Comparison of ENCODE assay signal across 21 cellular contexts in the genomic region with DNA sequence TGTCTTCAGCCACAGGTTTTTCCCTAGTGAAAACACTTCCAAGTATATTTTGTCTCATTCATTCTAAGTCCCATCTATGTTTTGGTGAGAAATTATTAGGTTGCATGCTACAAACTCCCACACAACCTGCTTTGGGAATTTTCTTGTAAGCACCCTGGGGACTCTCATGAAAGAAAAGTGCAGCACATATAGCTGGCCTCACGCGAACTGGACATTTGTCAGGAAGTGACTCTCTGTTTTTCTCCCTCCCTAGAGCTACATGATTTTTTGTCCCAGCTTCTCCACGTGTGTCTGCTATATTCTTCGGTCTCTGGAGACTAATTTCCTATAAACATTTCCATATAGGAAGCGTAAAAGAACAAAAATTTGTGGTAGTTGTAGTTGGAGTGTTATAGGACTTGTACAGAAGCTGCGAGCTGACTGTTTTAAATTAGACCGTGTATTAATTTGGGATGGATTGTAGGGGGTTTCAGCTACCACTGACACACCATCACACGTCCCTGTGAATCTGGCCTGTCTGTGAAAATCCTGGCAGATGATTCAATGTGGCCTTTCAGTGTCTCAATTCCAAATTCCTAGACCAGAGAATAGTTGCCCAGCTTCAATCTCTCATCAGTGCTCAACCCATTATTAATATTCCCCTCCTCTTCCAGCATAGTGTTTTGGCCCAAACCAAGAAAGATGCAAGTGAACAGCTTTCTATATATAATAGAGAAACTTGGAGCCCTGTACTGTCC. TPM values are rescaled to one million over a fixed set of nuclear protein-coding genes. Genes with fewer than 3 reads are reported as not detected.
DNase-seq lines count a peak whose midpoint lies in the region; ATAC-seq, FAIRE-seq and TF ChIP-seq lines count a peak whose summit lies in the region.
"Had no signal": no experiment of that assay in that cellular context is flagged by ENCODE, and none has a peak within 500 bp of the region (broad histone marks: within the 10 kb centered on the region; RNA-seq: fewer than 3 reads in every experiment).

No MANE protein-coding gene starts in this region.

- no peak for ATAC-seq in IMR-90 (ENCODE audit: low read depth)
- no peak for ATAC-seq in HepG2
- ATAC-seq: mucosa of descending colon; SK-N-SH treated with all-trans-retinoic acid at 6 μM for 48 hours; stimulated activated memory B cell treated with anti-CD40 and anti-IgM and Interleukin-4, amounts not matched to agents 10 μg/mL and 1 μg/mL and 100 μg/mL, for 72 hours had no signal

- no peaks in the 10 kb centered on the region for H3K9me3 Mint-ChIP-seq in endothelial cell (ENCODE audit: unreplicated experiment)
- H3K9me3 Mint-ChIP-seq: activated naive CD8-positive, alpha-beta T cell treated with anti-CD3 and anti-CD28 coated beads, Interleukin-2, amount 10 ng/mL, durations not matched to agents 7 days and 5 days; stimulated activated memory B cell treated with anti-CD40 and anti-IgM and Interleukin-4, amounts not matched to agents 10 μg/mL and 1 μg/mL and 100 μg/mL, for 72 hours had no signal

- no peak for TF ChIP-seq POLR2A in IMR-90 (IDR thresholded peaks at IDR 0.05; ENCODE audit: low read depth, low read length)
- TF ChIP-seq POLR2A in HepG2 (IDR thresholded peaks at IDR 0.05; ENCODE audit: insufficient read depth in 1 of 2, low read depth in 2 of 2, low read length in 2 of 2) = no peak

- no peak overlapping the region for H3K23ac ChIP-seq in IMR-90 (ENCODE audit: low read depth, low read length)

- H3K4me3 ChIP-seq in IMR-90 (ENCODE audit: insufficient read depth, low read depth, low read length) = no peak overlapping the region
- no peak overlapping the region for H3K4me3 ChIP-seq in mesodermal cell (ENCODE audit: extremely low read depth, insufficient read depth, low read length, poor library complexity, severe bottlenecking)
- H3K4me3 ChIP-seq in subcutaneous abdominal adipose tissue (ENCODE audit: low read depth in 1 of 5, low read length in 5 of 5) = no peak overlapping the region
- H3K4me3 ChIP-seq in HepG2 (replicated peaks in 1 of 3; ENCODE audit: insufficient read depth in 1 of 3, low read depth in 2 of 3, low read length in 3 of 3) = no peak overlapping the region
- H3K4me3 ChIP-seq: gastroesophageal sphincter, mucosa of descending colon, Peyer's patch, right lobe of liver, thoracic aorta had no signal

- H2BK20ac ChIP-seq in IMR-90 (ENCODE audit: low read depth, low read length) = no peak overlapping the region

- CTCF ChIA-PET in IMR-90 (lab: Yijun Ruan, JAX) = no interaction called here
- CTCF ChIA-PET in HepG2 (lab: Yijun Ruan, JAX; ENCODE audit: low intra/inter-chr PET ratio, low total read pairs) = no interaction called here

- dilution Hi-C loops in IMR-90 (cut with HindIII; ENCODE audit: low sequenced_read_pairs, unreplicated experiment) = no loop called here

- intact Hi-C loops in IMR-90 (cut with micrococcal nuclease) = no loop called here
- intact Hi-C loops in HepG2 (cut with micrococcal nuclease; ENCODE audit: unreplicated experiment) = no loop called here

- TF ChIP-seq EP300 in HepG2 (IDR thresholded peaks at IDR 0.05; ENCODE audit: low read depth in 2 of 2, low read length in 2 of 2) (no peak), HepG2 (CRISPR knock-in tag; IDR thresholded peaks at IDR 0.05; ENCODE audit: borderline replicate concordance) (no peak)

- H4K8ac ChIP-seq in IMR-90 (ENCODE audit: low read depth in 2 of 2, low read length in 2 of 2) = no peak overlapping the region

- no peak overlapping the region for H4K5ac ChIP-seq in IMR-90 (ENCODE audit: low read depth, low read length)

- H3K27ac ChIP-seq in IMR-90 (ENCODE audit: insufficient read depth, low read length) (no peak overlapping the region), mesodermal cell (ENCODE audit: low read depth, low read length, severe bottlenecking) (peak overlapping the region; percentile 51), subcutaneous abdominal adipose tissue (ENCODE audit: low read depth, low read length) (peak overlapping the region; percentile 24), HepG2 (ENCODE audit: extremely low read length, insufficient read depth, low read length) (no peak overlapping the region)
- H3K27ac ChIP-seq: Peyer's patch, right lobe of liver, thoracic aorta had no signal

- H3K79me1 ChIP-seq in IMR-90 (ENCODE audit: low read depth in 1 of 2, low read length in 2 of 2) = no peaks in the 10 kb centered on the region

- FAIRE-seq in HepG2 (lab: Jason Lieb, UNC) = no peak

- H2AFZ ChIP-seq in IMR-90 (replicated peaks; ENCODE audit: low read length, poor library complexity) (no peak overlapping the region), HepG2 (ENCODE audit: low read length) (no peak overlapping the region)

- peaks cover 1% of the 10 kb centered on the region for H3K27me3 Mint-ChIP-seq in endothelial cell (ENCODE audit: unreplicated experiment)
- H3K27me3 Mint-ChIP-seq: activated naive CD8-positive, alpha-beta T cell treated with anti-CD3 and anti-CD28 coated beads, Interleukin-2, amount 10 ng/mL, durations not matched to agents 7 days and 5 days; stimulated activated memory B cell treated with anti-CD40 and anti-IgM and Interleukin-4, amounts not matched to agents 10 μg/mL and 1 μg/mL and 100 μg/mL, for 72 hours had no signal

- peaks cover 43% of the 10 kb centered on the region for H3K4me1 Mint-ChIP-seq in endothelial cell (ENCODE audit: unreplicated experiment)

- no CpG with 5 or more reads among the region's 8 CpGs for WGBS in IMR-90 (ENCODE audit: extremely low coverage in 2 of 2, insufficient read length in 1 of 2), 2 experiments
- 53 to 60% methylated on average over 2 of the region's 8 CpGs for whole genome bisulfite sequencing in mesodermal cell (ENCODE audit: insufficient coverage in 2 of 2), 2 experiments
- 36% methylated on average over 8 of the region's 8 CpGs for whole genome bisulfite sequencing in HepG2 (ENCODE audit: low lambda C conversion rate)

- no peak overlapping the region for H3K18ac ChIP-seq in IMR-90 (ENCODE audit: low read depth, low read length)

- H3K36me3 ChIP-seq in IMR-90 (ENCODE audit: control insufficient read depth, insufficient read depth, low read length) = no peaks in the 10 kb centered on the region
- H3K36me3 ChIP-seq in mesodermal cell (ENCODE audit: control insufficient read depth, insufficient read depth, low read length) = no peaks in the 10 kb centered on the region
- H3K36me3 ChIP-seq in subcutaneous abdominal adipose tissue (ENCODE audit: control insufficient read depth in 5 of 5, insufficient read depth in 5 of 5, low read length in 5 of 5) = no peaks in the 10 kb centered on the region
- H3K36me3 ChIP-seq in HepG2 (replicated peaks in 1 of 2; ENCODE audit: control insufficient read depth in 1 of 2, insufficient read depth in 2 of 2, low read length in 2 of 2) = no peaks in the 10 kb centered on the region
- H3K36me3 ChIP-seq: gastroesophageal sphincter, Peyer's patch, right lobe of liver, thoracic aorta had no signal

- no peak for TF ChIP-seq RAD21 in IMR-90 (IDR thresholded peaks at IDR 0.05; ENCODE audit: low read length)
- TF ChIP-seq RAD21 in HepG2 (CRISPR knock-in tag; IDR thresholded peaks at IDR 0.05) = no peak

- in situ Hi-C loops in IMR-90 (cut with MboI; ENCODE audit: low sequenced_read_pairs) (no loop called here), HepG2 (cut with HindIII; ENCODE audit: extremely low pct_ligation_motif_present, low pct_unique_long_range_greater_than_20kb) (no loop called here)

- no peak overlapping the region for H2BK5ac ChIP-seq in IMR-90 (ENCODE audit: low read depth, low read length, poor library complexity, severe bottlenecking)

- no peak overlapping the region for H4K91ac ChIP-seq in IMR-90 (ENCODE audit: insufficient read depth, low read depth, low read length)

- no peak overlapping the region for H2AK5ac ChIP-seq in IMR-90 (ENCODE audit: low read depth, low read length)

- no peaks in the 10 kb centered on the region for H3K9me3 ChIP-seq in IMR-90 (ENCODE audit: control insufficient read depth, insufficient read depth, low read length)
- no peaks in the 10 kb centered on the region for H3K9me3 ChIP-seq in mesodermal cell (ENCODE audit: control insufficient read depth, low read length)
- no peaks in the 10 kb centered on the region for H3K9me3 ChIP-seq in subcutaneous abdominal adipose tissue (ENCODE audit: control insufficient read depth in 5 of 5, low read length in 5 of 5)
- H3K9me3 ChIP-seq in HepG2 (ENCODE audit: low read length) = no peaks in the 10 kb centered on the region
- H3K9me3 ChIP-seq: Caco-2, gastroesophageal sphincter, mucosa of descending colon, Peyer's patch, right lobe of liver, thoracic aorta had no signal

- no peak overlapping the region for H2BK15ac ChIP-seq in IMR-90 (ENCODE audit: low read depth, low read length)

- TF ChIP-seq CTCF in IMR-90 (conservative IDR thresholded peaks at IDR 0.05; ENCODE audit: low read depth, low read length) (no peak), endothelial cell (IDR thresholded peaks at IDR 0.05; ENCODE audit: unreplicated experiment) (no peak), HepG2 (CRISPR knock-in tag; IDR thresholded peaks at IDR 0.05) (no peak)

- no peak overlapping the region for H3K14ac ChIP-seq in IMR-90 (replicated peaks; ENCODE audit: low read depth, low read length)

- H3K9ac ChIP-seq in IMR-90 (ENCODE audit: low read depth, low read length) (no peak overlapping the region), subcutaneous abdominal adipose tissue (ENCODE audit: low read length in 5 of 5) (no peak overlapping the region), HepG2 (ENCODE audit: insufficient read depth, low read depth, low read length) (no peak overlapping the region)

- POLR2A ChIA-PET in IMR-90 (lab: Charles Lee; ENCODE audit: unreplicated experiment) (no interaction called here), HepG2 (lab: Yijun Ruan, JAX) (no interaction called here)

- H3K4me3 Mint-ChIP-seq in endothelial cell (ENCODE audit: unreplicated experiment) = no peak overlapping the region
- H3K4me3 Mint-ChIP-seq: activated naive CD8-positive, alpha-beta T cell treated with anti-CD3 and anti-CD28 coated beads, Interleukin-2, amount 10 ng/mL, durations not matched to agents 7 days and 5 days; stimulated activated memory B cell treated with anti-CD40 and anti-IgM and Interleukin-4, amounts not matched to agents 10 μg/mL and 1 μg/mL and 100 μg/mL, for 72 hours had no signal

- BruUV-seq in IMR-90 (replicated peaks; lab: Mats Ljungman, UMichigan) (no TSS peak), HepG2 (replicated peaks; lab: Mats Ljungman, UMichigan) (no TSS peak)

- H3K4me2 ChIP-seq in IMR-90 (ENCODE audit: low read depth, low read length) = no peak overlapping the region
- no peak overlapping the region for H3K4me2 ChIP-seq in HepG2 (ENCODE audit: low read depth, low read length)

- no peaks in the 10 kb centered on the region for H3K36me3 Mint-ChIP-seq in endothelial cell (ENCODE audit: low read depth, unreplicated experiment)
- H3K36me3 Mint-ChIP-seq: stimulated activated memory B cell treated with anti-CD40 and anti-IgM and Interleukin-4, amounts not matched to agents 10 μg/mL and 1 μg/mL and 100 μg/mL, for 72 hours had no signal

- DNase-seq in IMR-90 (peak; percentile 10), endothelial cell (ENCODE audit: low spot score) (no peak), 8988T (no peak), activated T-cell treated with anti-CD3 and anti-CD28 coated beads for 4 hours (no peak), HepG2 (ENCODE audit: low spot score) (no peak)
- DNase-seq: activated CD4-positive, alpha-beta T cell treated with anti-CD3 and anti-CD28 coated beads for 1 hour; activated naive CD8-positive, alpha-beta T cell treated with anti-CD3 and anti-CD28 coated beads, Interleukin-2, amount 10 ng/mL, durations not matched to agents 7 days and 5 days; Caco-2; GOT3; left cardiac atrium; mucosa of descending colon; NCI-H2227 treated with DMSO at 0.1 percent for 48 hours; nucleus accumbens; Peyer's patch; right lobe of liver had no signal

- peaks cover 3% of the 10 kb centered on the region; the same call in 1 of the 2 replicates for H3K9me1 ChIP-seq in IMR-90 (ENCODE audit: insufficient read depth, low read length)

- no peaks in the 10 kb centered on the region for H4K20me1 ChIP-seq in IMR-90 (ENCODE audit: insufficient read depth, low read length)
- no peaks in the 10 kb centered on the region for H4K20me1 ChIP-seq in HepG2 (ENCODE audit: insufficient read depth, low read length)

- no peak overlapping the region for H3K4ac ChIP-seq in IMR-90 (ENCODE audit: low read depth, low read length)

- H3K4me1 ChIP-seq in IMR-90 (ENCODE audit: control insufficient read depth, insufficient read depth, low read length) (peaks cover 2% of the 10 kb centered on the region; the same call in 1 of the 2 replicates), mesodermal cell (ENCODE audit: control insufficient read depth, insufficient read depth, low read length, poor library complexity, severe bottlenecking) (peaks cover 34% of the 10 kb centered on the region), subcutaneous abdominal adipose tissue (ENCODE audit: control insufficient read depth in 5 of 5, insufficient read depth in 5 of 5, low read length in 5 of 5) (peaks cover 0 to 22% (median 6%) of the 10 kb centered on the region in 5 donors), HepG2 (ENCODE audit: insufficient read depth, low read length) (0 out of 2 replicates have a peak, but pooled peaks cover 5% of the 10 kb centered on the region)
- H3K4me1 ChIP-seq: right lobe of liver had no signal

- H2AK9ac ChIP-seq in IMR-90 (replicated peaks; ENCODE audit: low read depth, low read length, poor library complexity) = no peak overlapping the region

- H3K79me2 ChIP-seq in HepG2 (ENCODE audit: insufficient read depth, low read length) = no peaks in the 10 kb centered on the region

- H3K27me3 ChIP-seq in IMR-90 (ENCODE audit: control insufficient read depth, insufficient read depth, low read length) (no peaks in the 10 kb centered on the region), subcutaneous abdominal adipose tissue (ENCODE audit: control insufficient read depth in 5 of 5, insufficient read depth in 4 of 5, low read length in 5 of 5) (no peaks in the 10 kb centered on the region), HepG2 (ENCODE audit: control insufficient read depth in 1 of 2, insufficient read depth in 2 of 2, low read length in 2 of 2) (no peaks in the 10 kb centered on the region)
- H3K27me3 ChIP-seq: gastroesophageal sphincter, Peyer's patch, right lobe of liver had no signal

- no peak overlapping the region for H3K56ac ChIP-seq in IMR-90 (ENCODE audit: extremely low read depth, insufficient read depth, low read length)

- H2BK120ac ChIP-seq in IMR-90 (ENCODE audit: low read depth, low read length) = no peak overlapping the region

- peak overlapping the region; percentile 98 for H3K27ac Mint-ChIP-seq in endothelial cell (ENCODE audit: unreplicated experiment)
- H3K27ac Mint-ChIP-seq: activated naive CD8-positive, alpha-beta T cell treated with anti-CD3 and anti-CD28 coated beads, Interleukin-2, amount 10 ng/mL, durations not matched to agents 7 days and 5 days; stimulated activated memory B cell treated with anti-CD40 and anti-IgM and Interleukin-4, amounts not matched to agents 10 μg/mL and 1 μg/mL and 100 μg/mL, for 72 hours had no signal

RNA-seq across cellular contexts. Expression of gene ARL4A, which starts 40.2 kb away (rescaled TPM):
- total RNA-seq in IMR-90 (2012; rRNA removed) = 22.4 and 48.0 TPM in 2 replicates
- 7.9 and 13.7 TPM in 2 replicates for polyA plus RNA-seq in IMR-90 (2012; rRNA removed)
- 2.2 TPM in 2 replicates for polyA plus RNA-seq in IMR-90 (2012; cell fraction: cytosol; rRNA removed)
- 1.4 and 4.4 TPM in 2 replicates for polyA plus RNA-seq in IMR-90 (2012; cell fraction: nucleus; rRNA removed; ENCODE audit: low replicate concordance)
- total RNA-seq in endothelial cell (ENCODE audit: unreplicated experiment) = 41.2 TPM
- polyA plus RNA-seq in mesodermal cell (2013, experiment 1 of 2) = 33.3 TPM
- polyA plus RNA-seq in mesodermal cell (2013, experiment 2 of 2) = 36.0 TPM
- total RNA-seq in HepG2 (2016; rRNA removed; fragmentation: Illumina TruSeq; extraction: Trizol) = 25.6 and 29.3 TPM in 2 replicates
- total RNA-seq in HepG2 (2016; cell fraction: cytosol; rRNA removed; fragmentation: Illumina TruSeq; extraction: Trizol; ENCODE audit: low read depth) = 17.3 and 19.0 TPM in 2 replicates
- total RNA-seq in HepG2 (2016; cell fraction: insoluble cytoplasmic fraction; rRNA removed; fragmentation: Illumina TruSeq; extraction: Trizol) = 26.6 and 32.4 TPM in 2 replicates
- total RNA-seq in HepG2 (2016; cell fraction: membrane; rRNA removed; fragmentation: Illumina TruSeq; extraction: Trizol) = 26.0 and 30.7 TPM in 2 replicates
- 21.7 and 22.6 TPM in 2 replicates for total RNA-seq in HepG2 (2016; cell fraction: nucleus; rRNA removed; fragmentation: Illumina TruSeq; extraction: Trizol)
- polyA plus RNA-seq in HepG2 (2011; rRNA removed) = 6.1 and 10.8 TPM in 2 replicates
- polyA plus RNA-seq in HepG2 (2011; cell fraction: cytosol; rRNA removed) = 6.0 and 7.0 TPM in 2 replicates
- 5.0 and 6.5 TPM in 2 replicates for polyA plus RNA-seq in HepG2 (2011; cell fraction: nucleus; rRNA removed)
- 12.3 and 18.1 TPM in 2 replicates for polyA plus RNA-seq in HepG2 (2012)
- 14.8 and 18.0 TPM in 2 replicates for polyA plus RNA-seq in HepG2 (2016; cell fraction: cytosol; fragmentation: Illumina TruSeq; extraction: Trizol; ENCODE audit: low read depth)
- polyA plus RNA-seq in HepG2 (2016; cell fraction: insoluble cytoplasmic fraction; fragmentation: Illumina TruSeq; extraction: Trizol; ENCODE audit: low read depth) = 22.2 and 26.1 TPM in 2 replicates
- polyA plus RNA-seq in HepG2 (2016; cell fraction: membrane; fragmentation: Illumina TruSeq; extraction: Trizol; ENCODE audit: low read depth) = 19.9 and 20.0 TPM in 2 replicates
- 17.8 and 20.7 TPM in 2 replicates for polyA plus RNA-seq in HepG2 (2016; cell fraction: nucleus; fragmentation: Illumina TruSeq; extraction: Trizol; ENCODE audit: insufficient read depth, low read depth)
- polyA minus RNA-seq in HepG2 (2011; rRNA and poly(A)+ RNA removed; ENCODE audit: low replicate concordance) = 6.7 and 12.2 TPM in 2 replicates
- 5.7 and 6.4 TPM in 2 replicates for polyA minus RNA-seq in HepG2 (2011; cell fraction: cytosol; rRNA and poly(A)+ RNA removed)
- 30.6 and 38.9 TPM in 2 replicates for polyA minus RNA-seq in HepG2 (2011; cell fraction: nucleus; rRNA and poly(A)+ RNA removed)

Comparison
In these comparisons a context has a peak if more than half of its experiments do, and no peak if none do; other contexts are left out.
1. H3K27ac ChIP-seq: peak in mesodermal cell (single experiment) and subcutaneous abdominal adipose tissue (single experiment); none in IMR-90 (single experiment) and HepG2 (single experiment).